ENCODE assay signal across 1 cellular context in genomic region chr16:81314603-81315270, GRCh38.
TF ChIP-seq lines count a peak whose summit lies in the region.

Gene GAN (plus strand): TSS chr16:81314962. CDS start chr16:81315114, 152 bp downstream.

TF ChIP-seq in HepG2, 621 proteins besides CTCF, POLR2A, EP300 and RAD21 (continued from another document and continues in another):
- TF ChIP-seq ZNF407 (CRISPR knock-in tag; IDR thresholded peaks at IDR 0.05; ENCODE audit: not compliant biosample characterization) (peak; percentile 49), IKZF4 (CRISPR knock-in tag; IDR thresholded peaks at IDR 0.05; ENCODE audit: borderline replicate concordance, low read depth, not compliant biosample characterization) (peak; percentile 91), ZNF629 (CRISPR knock-in tag; conservative IDR thresholded peaks at IDR 0.05) (peak; percentile 79), SMAD1 (CRISPR knock-in tag; IDR thresholded peaks at IDR 0.05; ENCODE audit: borderline replicate concordance, low read depth) (peak; percentile 92; the same call in 1 of the 2 replicates), ZNF12 (CRISPR knock-in tag; IDR thresholded peaks at IDR 0.05) (peak; percentile 73; the same call in 1 of the 2 replicates), TMF1 (CRISPR knock-in tag; IDR thresholded peaks at IDR 0.05; ENCODE audit: low read depth) (peak; percentile 68), ZNF580 (CRISPR knock-in tag; IDR thresholded peaks at IDR 0.05; ENCODE audit: borderline replicate concordance, low read depth) (peak; percentile 34; the same call in 1 of the 2 replicates), ZBTB7A (CRISPR knock-in tag; IDR thresholded peaks at IDR 0.05) (no peak), ELF3 (CRISPR knock-in tag; IDR thresholded peaks at IDR 0.05) (peak; percentile 83), ZKSCAN8 (CRISPR knock-in tag; IDR thresholded peaks at IDR 0.05; ENCODE audit: borderline replicate concordance) (peak; percentile 26; the same call in 1 of the 2 replicates), ZNF775 (CRISPR knock-in tag; IDR thresholded peaks at IDR 0.05; ENCODE audit: borderline replicate concordance) (no peak), ZNF557 (CRISPR knock-in tag; IDR thresholded peaks at IDR 0.05) (no peak), POLR2G (IDR thresholded peaks at IDR 0.05; ENCODE audit: low read depth, low read length) (peak; percentile 97), MIER3 (CRISPR knock-in tag; IDR thresholded peaks at IDR 0.05; ENCODE audit: borderline replicate concordance) (peak; percentile 28), MAZ (IDR thresholded peaks at IDR 0.05; ENCODE audit: borderline replicate concordance, low read depth, low read length) (peak; percentile 93), MAZ (CRISPR knock-in tag; IDR thresholded peaks at IDR 0.05; ENCODE audit: low read depth) (peak; percentile 95), ZNF891 (CRISPR knock-in tag; IDR thresholded peaks at IDR 0.05) (peak; percentile 72; the same call in 1 of the 2 replicates), MLX (CRISPR knock-in tag; IDR thresholded peaks at IDR 0.05) (peak; percentile 30; the same call in 1 of the 2 replicates), PITX1 (CRISPR knock-in tag; IDR thresholded peaks at IDR 0.05) (peak; percentile 46; the same call in 1 of the 2 replicates), NFATC3 (CRISPR knock-in tag; IDR thresholded peaks at IDR 0.05) (no peak), MAX (IDR thresholded peaks at IDR 0.05) (peak; percentile 78), USF2 (IDR thresholded peaks at IDR 0.05; ENCODE audit: low read depth, low read length) (peak; percentile 58; the same call in 1 of the 2 replicates), USF2 (CRISPR knock-in tag; IDR thresholded peaks at IDR 0.05; ENCODE audit: borderline replicate concordance) (peak; percentile 67; the same call in 1 of the 2 replicates), PHF21A (CRISPR knock-in tag; IDR thresholded peaks at IDR 0.05) (peak; percentile 55; the same call in 1 of the 2 replicates), HOXA9 (CRISPR knock-in tag; IDR thresholded peaks at IDR 0.05; ENCODE audit: borderline replicate concordance) (peak; percentile 87; the same call in 1 of the 2 replicates), ZNF678 (CRISPR knock-in tag; IDR thresholded peaks at IDR 0.05) (peak; percentile 76; the same call in 1 of the 2 replicates), ERF (CRISPR knock-in tag; IDR thresholded peaks at IDR 0.05) (peak; percentile 88), ZBTB14 (CRISPR knock-in tag; IDR thresholded peaks at IDR 0.05) (peak; percentile 88), ZNF780A (CRISPR knock-in tag; IDR thresholded peaks at IDR 0.05) (peak; percentile 58; the same call in 1 of the 2 replicates), ZNF761 (CRISPR knock-in tag; conservative IDR thresholded peaks at IDR 0.05) (peak; percentile 77; the same call in 1 of the 2 replicates), ZBTB42 (CRISPR knock-in tag; IDR thresholded peaks at IDR 0.05) (peak; percentile 81; the same call in 1 of the 2 replicates), SP1 (IDR thresholded peaks at IDR 0.05) (no peak), SP1 (CRISPR knock-in tag; IDR thresholded peaks at IDR 0.05) (peak; percentile 95), ZNF431 (CRISPR knock-in tag; IDR thresholded peaks at IDR 0.05; ENCODE audit: borderline replicate concordance, low read depth) (peak; percentile 61; the same call in 1 of the 2 replicates), HOXA5 (CRISPR knock-in tag; IDR thresholded peaks at IDR 0.05) (0 out of 2 replicates have a peak, but pooled peaks have one; percentile 56), WIZ (CRISPR knock-in tag; IDR thresholded peaks at IDR 0.05) (peak; percentile 37; the same call in 1 of the 2 replicates), TFE3 (CRISPR knock-in tag; IDR thresholded peaks at IDR 0.05) (peak; percentile 79), POGZ (CRISPR knock-in tag; IDR thresholded peaks at IDR 0.05) (peak; percentile 99), ZBTB3 (CRISPR knock-in tag; IDR thresholded peaks at IDR 0.05; ENCODE audit: borderline replicate concordance, low read depth) (0 out of 2 replicates have a peak, but pooled peaks have one; percentile 89), KLF6 (CRISPR knock-in tag; IDR thresholded peaks at IDR 0.05) (0 out of 2 replicates have a peak, but pooled peaks have one; percentile 57), UBTF (CRISPR knock-in tag; IDR thresholded peaks at IDR 0.05) (peak; percentile 50), IRF2 (CRISPR knock-in tag; IDR thresholded peaks at IDR 0.05) (peak; percentile 89), DMTF1 (CRISPR knock-in tag; IDR thresholded peaks at IDR 0.05) (0 out of 2 replicates have a peak, but pooled peaks have one; percentile 70)
